In genomic region chr3:16504242-16504641, GRCh38 we compare ENCODE assay signal across 10 cellular contexts. TPM values are rescaled to one million over a fixed set of nuclear protein-coding genes. Genes with fewer than 3 reads are reported as not detected.
DNase-seq lines count a peak whose midpoint lies in the region; ATAC-seq, FAIRE-seq and TF ChIP-seq lines count a peak whose summit lies in the region.
"Had no signal": no experiment of that assay in that cellular context is flagged by ENCODE, and none has a peak within 500 bp of the region (broad histone marks: within the 10 kb centered on the region; RNA-seq: fewer than 3 reads in every experiment).

No MANE protein-coding gene starts in this region.

- H3K9ac ChIP-seq in mammary epithelial cell (ENCODE audit: insufficient read depth, low read length), result no peak overlapping the region

- dilution Hi-C loops in mammary epithelial cell (cut with HindIII; ENCODE audit: low sequenced_read_pairs), result no loop called here

- no peak overlapping the region for H3K27ac Mint-ChIP-seq in chondrocyte (ENCODE audit: unreplicated experiment)

- FAIRE-seq in GM18507 (lab: Jason Lieb, UNC), result peak; percentile 98

- DNase-seq in GM18507 (ENCODE audit: extremely low spot score, insufficient read length, low read depth) (no peak), fibroblast of villous mesenchyme (ENCODE audit: low read depth) (peak; percentile 59), mammary epithelial cell (no peak), chondrocyte (ENCODE audit: low spot score) (no peak), thyroid gland (no peak)
- DNase-seq in activated effector memory CD4-positive, alpha-beta T cell treated with Interleukin-2 at 50 U/mL for 16 hours, result no peak
- DNase-seq: activated naive CD8-positive, alpha-beta T cell treated with anti-CD3 and anti-CD28 coated beads, Interleukin-2, amount 10 ng/mL, durations not matched to agents 7 days and 5 days; immature natural killer cell had no signal

- peaks cover 13% of the 10 kb centered on the region for H3K36me3 Mint-ChIP-seq in chondrocyte (ENCODE audit: low read depth)

- H3K4me1 ChIP-seq in mammary epithelial cell (ENCODE audit: insufficient read depth, low read length) (no peaks in the 10 kb centered on the region), thyroid gland (peaks cover 35 to 46% of the 10 kb centered on the region in 2 donors)

- no peak overlapping the region for H3K4me3 Mint-ChIP-seq in chondrocyte (ENCODE audit: unreplicated experiment)
- H3K4me3 Mint-ChIP-seq: activated naive CD8-positive, alpha-beta T cell treated with anti-CD3 and anti-CD28 coated beads, Interleukin-2, amount 10 ng/mL, durations not matched to agents 7 days and 5 days; immature natural killer cell had no signal

- no peaks in the 10 kb centered on the region for H3K9me3 ChIP-seq in mammary epithelial cell (replicated peaks; ENCODE audit: insufficient read depth, low read length)
- no peaks in the 10 kb centered on the region for H3K9me3 ChIP-seq in thyroid gland

- H3K27ac ChIP-seq in mammary epithelial cell (ENCODE audit: insufficient read depth, low read depth, low read length) (no peak overlapping the region), thyroid gland (no peak overlapping the region)

- ATAC-seq in GM21576 (IDR thresholded peaks at IDR 0.05; ENCODE audit: unreplicated experiment) (peak; percentile 90), HG03469 (IDR thresholded peaks at IDR 0.05; ENCODE audit: unreplicated experiment) (peak; percentile 79)

- H3K27me3 ChIP-seq in mammary epithelial cell (ENCODE audit: insufficient read depth, low read length) (no peaks in the 10 kb centered on the region), thyroid gland (no peaks in the 10 kb centered on the region)

- TF ChIP-seq CTCF in fibroblast of villous mesenchyme (IDR thresholded peaks at IDR 0.05; ENCODE audit: insufficient read depth, low read depth, low read length), result no peak
- no peak for TF ChIP-seq CTCF in mammary epithelial cell (conservative IDR thresholded peaks at IDR 0.05 in 1 of 2, IDR thresholded peaks at IDR 0.05 in 1 of 2; ENCODE audit: extremely low read depth in 1 of 2, insufficient read depth in 1 of 2, low read depth in 1 of 2, low read length in 2 of 2)
- no peak for TF ChIP-seq CTCF in chondrocyte (IDR thresholded peaks at IDR 0.05)
- no peak for TF ChIP-seq CTCF in thyroid gland (IDR thresholded peaks at IDR 0.05)

- H3K4me1 Mint-ChIP-seq in chondrocyte (ENCODE audit: low read depth), result peaks cover 12% of the 10 kb centered on the region

- CTCF ChIA-PET in mammary epithelial cell (lab: Charles Lee; ENCODE audit: low non-redundant PET), result no interaction called here

- H3K4me3 ChIP-seq in fibroblast of villous mesenchyme (ENCODE audit: low read depth, low read length) (no peak overlapping the region), mammary epithelial cell (replicated peaks in 1 of 3; ENCODE audit: insufficient read depth in 1 of 3, low read depth in 2 of 3, low read length in 3 of 3) (no peak overlapping the region), thyroid gland (replicated peaks in 1 of 3) (no peak overlapping the region)

- H3K4me2 ChIP-seq in mammary epithelial cell (ENCODE audit: insufficient read depth, low read depth, low read length), result no peak overlapping the region

- H4K20me1 ChIP-seq in mammary epithelial cell (ENCODE audit: insufficient read depth, low read length), result no peaks in the 10 kb centered on the region

- intact Hi-C loops in mammary epithelial cell (cut with micrococcal nuclease) (no loop called here), thyroid gland (cut with DNase I) (no loop called here)

- no peaks in the 10 kb centered on the region for H3K9me3 Mint-ChIP-seq in chondrocyte (ENCODE audit: low read depth)
- H3K9me3 Mint-ChIP-seq: activated naive CD8-positive, alpha-beta T cell treated with anti-CD3 and anti-CD28 coated beads, Interleukin-2, amount 10 ng/mL, durations not matched to agents 7 days and 5 days; immature natural killer cell had no signal

- TF ChIP-seq POLR2A in thyroid gland (IDR thresholded peaks at IDR 0.05), result no peak

- H3K36me3 ChIP-seq in mammary epithelial cell (ENCODE audit: insufficient read depth, low read length) (no peaks in the 10 kb centered on the region), thyroid gland (no peaks in the 10 kb centered on the region)

- BruUV-seq in mammary epithelial cell (replicated peaks; lab: Mats Ljungman, UMichigan), result no TSS peak

- H3K79me2 ChIP-seq in mammary epithelial cell (ENCODE audit: insufficient read depth, low read length), result no peaks in the 10 kb centered on the region

- in situ Hi-C loops in mammary epithelial cell (cut with MboI; ENCODE audit: low sequenced_read_pairs in 2 of 2), result no loop called here

- no peaks in the 10 kb centered on the region for H3K27me3 Mint-ChIP-seq in chondrocyte (ENCODE audit: low read depth)
- H3K27me3 Mint-ChIP-seq: activated naive CD8-positive, alpha-beta T cell treated with anti-CD3 and anti-CD28 coated beads, Interleukin-2, amount 10 ng/mL, durations not matched to agents 7 days and 5 days had no signal

- WGBS in mammary epithelial cell (ENCODE audit: low coverage, missing lambda C conversion rate), result 100% methylated on average over 1 of the region's 2 CpGs
- whole genome bisulfite sequencing in thyroid gland, 2 donors, result 73 to 96% methylated on average over 2 of the region's 2 CpGs

- no peak overlapping the region for H2AFZ ChIP-seq in mammary epithelial cell (ENCODE audit: low read depth, low read length)

RNA-seq across cellular contexts. Expression of gene RFTN1, which starts 9.3 kb away (rescaled TPM):
- 73.0 and 74.7 TPM in 2 replicates for total RNA-seq in fibroblast of villous mesenchyme
- 1 to 10 TPM; 5.2 to 9.6 TPM for total RNA-seq in mammary epithelial cell
- polyA plus RNA-seq in mammary epithelial cell, result 7.4 TPM
- polyA minus RNA-seq in mammary epithelial cell, result 15.8 TPM
- total RNA-seq in chondrocyte, result 53.3 to 54.9 TPM (median 53.4 TPM) in 3 replicates
- total RNA-seq in thyroid gland, result 100 to 1,000 TPM; 110 to 239 (median 153) TPM
